ENCODE assay signal across 26 cellular contexts in genomic region chr4:174209296-174209695, GRCh38.
"Had no signal": no experiment of that assay in that cellular context is flagged by ENCODE, and none has a peak within 500 bp of the region (broad histone marks: within the 10 kb centered on the region; RNA-seq: fewer than 3 reads in every experiment).

No MANE protein-coding gene starts in this region.

- H3K9me3 ChIP-seq: breast epithelium, gastroesophageal sphincter, left ventricle myocardium inferior, mucosa of descending colon, neutrophil, ovary, right lobe of liver, suprapubic skin, tibial artery, upper lobe of right lung had no signal

- H3K27ac ChIP-seq: breast epithelium, gastroesophageal sphincter, hepatocyte, left ventricle myocardium inferior, neutrophil, ovary, suprapubic skin, tibial artery, upper lobe of right lung had no signal

- DNase-seq: activated CD4-positive, alpha-beta T cell treated with anti-CD3 and anti-CD28 coated beads for 36 hours; activated CD4-positive, CD25-positive, alpha-beta regulatory T cell; activated CD8-positive, alpha-beta memory T cell treated with anti-CD3 and anti-CD28 coated beads, Interleukin-2, amount 10 ng/mL, durations not matched to agents 7 days and 5 days; activated CD8-positive, alpha-beta T cell treated with anti-CD3 and anti-CD28 coated beads, Interleukin-2, amount 10 ng/mL, durations not matched to agents 7 days and 5 days; activated naive CD8-positive, alpha-beta T cell treated with anti-CD3 and anti-CD28 coated beads, Interleukin-2, amount 50 U/mL, for 24 hours; activated T-cell treated with anti-CD3 and anti-CD28 coated beads, Interleukin-2, amount 50 U/mL, for 48 hours; central memory CD4-positive, alpha-beta T cell; islet precursor cell; left ventricle myocardium inferior; mesendoderm; mucosa of descending colon; naive B cell; nephron progenitor cell; ovary; right lobe of liver; stimulated activated CD4-positive, alpha-beta T cell treated with anti-CD3 and anti-CD28 coated beads, Interleukin-15, amount 100 ng/mL, for 24 hours; stimulated activated CD4-positive, alpha-beta T cell treated with anti-CD3 and anti-CD28 coated beads, Interleukin-2, amount 100 ng/mL, for 24 hours; stimulated activated naive CD4-positive, alpha-beta T cell; tibial artery; upper lobe of right lung had no signal

- H3K4me1 ChIP-seq: breast epithelium had no signal

- ATAC-seq: activated CD4-positive, alpha-beta T cell treated with anti-CD3 and anti-CD28 coated beads for 36 hours; activated CD8-positive, alpha-beta memory T cell treated with anti-CD3 and anti-CD28 coated beads, Interleukin-2, amount 10 ng/mL, durations not matched to agents 7 days and 5 days; activated CD8-positive, alpha-beta T cell treated with anti-CD3 and anti-CD28 coated beads, Interleukin-2, amount 10 ng/mL, durations not matched to agents 7 days and 5 days; activated naive CD8-positive, alpha-beta T cell treated with anti-CD3 and anti-CD28 coated beads, Interleukin-2, amount 50 U/mL, for 24 hours; gastroesophageal sphincter; mucosa of descending colon; right lobe of liver; upper lobe of right lung had no signal

- H3K36me3 ChIP-seq: breast epithelium, gastroesophageal sphincter, left ventricle myocardium inferior, neutrophil, ovary, right lobe of liver, suprapubic skin, tibial artery, upper lobe of right lung had no signal

- H3K4me3 ChIP-seq: breast epithelium, gastroesophageal sphincter, hepatocyte, left ventricle myocardium inferior, lung, mucosa of descending colon, ovary, right lobe of liver, suprapubic skin, tibial artery, upper lobe of right lung had no signal

- H3K79me2 ChIP-seq: hepatocyte had no signal

- H3K27me3 ChIP-seq: ovary had no signal

- H2AFZ ChIP-seq: hepatocyte had no signal
